Comparison of ENCODE assay signal across 8 cellular contexts in the genomic region with DNA sequence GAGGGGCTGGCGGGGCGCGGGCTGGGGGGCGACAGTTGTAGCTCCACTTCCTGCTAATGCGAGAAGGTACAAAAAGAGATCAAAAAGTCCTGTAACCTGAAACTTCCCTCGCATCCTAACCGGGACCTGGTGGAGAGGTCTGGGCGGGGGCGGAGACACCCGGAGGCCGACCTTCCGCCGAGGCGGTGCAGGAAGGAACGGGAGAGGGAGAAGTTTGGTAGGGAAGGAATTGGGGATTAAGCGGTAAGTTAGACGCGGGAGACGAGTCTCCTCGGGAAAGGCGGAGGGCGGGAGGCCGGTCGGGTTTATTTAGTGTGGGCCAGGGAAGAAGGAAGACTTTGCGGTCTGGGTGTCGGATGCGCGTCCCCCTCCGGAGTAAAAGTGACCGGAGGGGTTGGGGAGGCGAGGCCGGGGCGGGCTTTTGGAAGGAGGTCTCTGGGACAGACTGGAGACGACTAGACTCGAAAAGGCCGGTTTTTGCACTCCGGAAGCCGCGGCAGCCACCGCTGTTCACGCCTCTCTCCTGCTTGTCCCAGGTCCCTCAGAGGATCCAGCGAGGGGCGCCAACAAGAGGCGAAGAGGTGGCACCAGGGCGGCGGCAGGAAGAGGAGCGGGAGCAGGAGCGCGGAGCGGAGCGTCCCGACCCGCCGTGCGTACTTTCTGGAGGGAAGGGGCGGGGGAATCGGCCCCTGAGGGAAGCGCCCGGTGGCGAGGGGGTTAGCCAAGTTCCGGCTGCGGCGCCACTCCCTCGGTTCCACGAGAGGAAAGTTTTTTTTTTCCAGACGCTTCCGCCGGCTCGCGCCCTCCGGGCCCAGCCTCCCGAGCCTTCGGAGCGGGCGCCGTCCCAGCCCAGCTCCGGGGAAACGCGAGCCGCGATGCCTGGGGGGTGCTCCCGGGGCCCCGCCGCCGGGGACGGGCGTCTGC. TPM values are rescaled to one million over a fixed set of nuclear protein-coding genes. Genes with fewer than 3 reads are reported as not detected.
DNase-seq lines count a peak whose midpoint lies in the region; ATAC-seq and TF ChIP-seq lines count a peak whose summit lies in the region.

No MANE protein-coding gene starts in this region.

- H3K27me3 Mint-ChIP-seq in H9 (ENCODE audit: low read depth), result peaks cover 11% of the 10 kb centered on the region

- peaks cover 4% of the 10 kb centered on the region; the same call in 1 of the 2 replicates for H3K4me1 ChIP-seq in H9 (ENCODE audit: insufficient read depth, low read length)

- H3K56ac ChIP-seq in H9 (ENCODE audit: insufficient read length, low read depth, low read length), result no peak overlapping the region

- H3K4me2 ChIP-seq in H9 (ENCODE audit: insufficient read depth, insufficient read length, low read length), result peak overlapping the region; percentile 88

- peak overlapping the region; percentile 64 for H3K14ac ChIP-seq in H9 (ENCODE audit: insufficient read depth, low read length)

- peaks cover 3 to 9% (median 7%) of the 10 kb centered on the region in 3 experiments; a peak in 5 of 7 replicates for H3K36me3 Mint-ChIP-seq in H9 (ENCODE audit: insufficient read depth in 1 of 3, low read depth in 3 of 3)

- peak overlapping the region; percentile 51 for H3K18ac ChIP-seq in H9 (ENCODE audit: insufficient read length, low read depth, low read length)

- H3K23me2 ChIP-seq in H9 (ENCODE audit: insufficient read length, low read depth, low read length, poor library complexity, severe bottlenecking), result peaks cover 11% of the 10 kb centered on the region

- H4K91ac ChIP-seq in H9 (ENCODE audit: insufficient read length, low read depth, low read length), result no peak overlapping the region

- no peaks in the 10 kb centered on the region for H4K20me1 ChIP-seq in H9 (ENCODE audit: control insufficient read depth, insufficient read depth, insufficient read length)

- H3K4me1 Mint-ChIP-seq in H9, result peaks cover 22 to 29% of the 10 kb centered on the region in 2 experiments

- peak overlapping the region; percentile 95 to 98 (median 96) for H3K27ac Mint-ChIP-seq in H9

- H2AFZ ChIP-seq in H9 (ENCODE audit: low read length), result no peak overlapping the region

- H3K9me3 ChIP-seq in H9 (ENCODE audit: control insufficient read depth, low read depth, low read length), result no peaks in the 10 kb centered on the region

- no peaks in the 10 kb centered on the region for H3K27me3 ChIP-seq in H9 (ENCODE audit: insufficient read depth, low read length)

- H3K9ac ChIP-seq in H9 (ENCODE audit: extremely low read depth, insufficient read length, low read length), result peak overlapping the region; percentile 64

- H3K9me3 Mint-ChIP-seq in H9, result no peaks in the 10 kb centered on the region

- CTCF ChIA-PET in GM10248 (lab: Yijun Ruan, JAX), result interaction anchor here (1.5 kb wide), 1 partner anchor 9 kb away, joined by 3 read pairs; no protein-coding TSS in a partner anchor

- H2BK5ac ChIP-seq in H9 (ENCODE audit: insufficient read length, low read length), result no peak overlapping the region

- POLR2A ChIA-PET in GM10248 (lab: Yijun Ruan, JAX), result no interaction called here

- no peak overlapping the region for H2BK120ac ChIP-seq in H9 (ENCODE audit: low read depth, low read length, poor library complexity, severe bottlenecking)

- peak; percentile 5 for TF ChIP-seq CTCF in GM10248 (IDR thresholded peaks at IDR 0.05; ENCODE audit: control extremely low read depth, extremely low read depth, low read depth, missing control alignments)
- no peak for TF ChIP-seq CTCF in H9 (conservative IDR thresholded peaks at IDR 0.05)

- DNase-seq in GM10248 (ENCODE audit: extremely low spot score) (peak; percentile 29), H9 (peak; percentile 78), NCI-H345 treated with DMSO at 0.1 percent for 48 hours (lab: John Stamatoyannopoulos, UW; ENCODE audit: unreplicated experiment) (peak; percentile 37), amniotic stem cell (lab: John Stamatoyannopoulos, UW) (peak; percentile 55), hepatic stellate cell (ENCODE audit: low spot score) (peak; percentile 77), putamen (ENCODE audit: low spot score) (peak; percentile 41), occipital lobe (lab: John Stamatoyannopoulos, UW) (no peak)

- no peaks in the 10 kb centered on the region; the same call in 1 of the 2 replicates for H3K79me2 ChIP-seq in H9 (ENCODE audit: insufficient read depth, low read length)

- H3K79me1 ChIP-seq in H9 (ENCODE audit: insufficient read depth, low read depth, low read length, poor library complexity, severe bottlenecking), result no peaks in the 10 kb centered on the region

- WGBS in H9 (ENCODE audit: extremely low coverage, insufficient read length, low lambda C conversion rate), result no CpG with 5 or more reads among the region's 87 CpGs

- H3K4me3 Mint-ChIP-seq in H9, result peak overlapping the region; percentile 96 to 98

- H4K5ac ChIP-seq in H9 (ENCODE audit: insufficient read length, low read depth, low read length), result no peak overlapping the region

- H2BK12ac ChIP-seq in H9 (ENCODE audit: insufficient read length, low read depth, low read length), result no peak overlapping the region

- H3K23ac ChIP-seq in H9 (ENCODE audit: insufficient read length, low read depth, low read length), result no peak overlapping the region

- H2AK5ac ChIP-seq in H9 (ENCODE audit: insufficient read length, low read length), result no peak overlapping the region

- no peak for ATAC-seq in GM18861 (IDR thresholded peaks at IDR 0.05; ENCODE audit: unreplicated experiment)

- H2BK15ac ChIP-seq in H9 (ENCODE audit: low read depth, low read length), result no peak overlapping the region

- H3K27ac ChIP-seq in H9 (ENCODE audit: insufficient read length, low read depth, low read length), result peak overlapping the region; percentile 12

- H3K4ac ChIP-seq in H9 (ENCODE audit: low read depth, low read length), result no peak overlapping the region

- no peak overlapping the region for H4K8ac ChIP-seq in H9 (replicated peaks; ENCODE audit: insufficient read length, low read depth, low read length)

- no peak overlapping the region for H2BK20ac ChIP-seq in H9 (ENCODE audit: low read depth, low read length, poor library complexity, severe bottlenecking)

- H3T11ph ChIP-seq in H9 (ENCODE audit: low read length), result no peak overlapping the region

RNA-seq across cellular contexts. Expression of gene TPBG, which starts 0.7 kb away (rescaled TPM):
- total RNA-seq in H9 (2021) (19.0 and 20.8 TPM in 2 replicates), occipital lobe (2.2 TPM)
